ENCODE assay signal across 2 cellular contexts in genomic region chr1:226252841-226253240, GRCh38. TPM values are rescaled to one million over a fixed set of nuclear protein-coding genes. Genes with fewer than 3 reads are reported as not detected.
"Had no signal": no experiment of that assay in that cellular context is flagged by ENCODE, and none has a peak within 500 bp of the region (broad histone marks: within the 10 kb centered on the region; RNA-seq: fewer than 3 reads in every experiment).

No MANE protein-coding gene starts in this region.

RNA-seq across cellular contexts. Expression of gene MIXL1, which starts 29.4 kb away (rescaled TPM):
- total RNA-seq: GM23248, H4 had no signal
- polyA plus RNA-seq: GM23248 had no signal
